8 cellular contexts compared by ENCODE assay signal in genomic region chr9:136886610-136887597, GRCh38. TPM values are rescaled to one million over a fixed set of nuclear protein-coding genes. Genes with fewer than 3 reads are reported as not detected.
DNase-seq lines count a peak whose midpoint lies in the region; ATAC-seq and TF ChIP-seq lines count a peak whose summit lies in the region.

No MANE protein-coding gene starts in this region.

- TF ChIP-seq CTCF in GM12864 (IDR thresholded peaks at IDR 0.05; ENCODE audit: low read depth, low read length, missing control alignments): no peak

- DNase-seq in A172 (ENCODE audit: low spot score) (peak; percentile 42), GM12864 (ENCODE audit: low read depth) (no peak), OCI-M1 (lab: John Stamatoyannopoulos, UW) (peak; percentile 73), NCI-H128 (lab: John Stamatoyannopoulos, UW; ENCODE audit: unreplicated experiment) (no peak)

- ATAC-seq in HG02610 (IDR thresholded peaks at IDR 0.05; ENCODE audit: unreplicated experiment): peak; percentile 17

- H3K27ac ChIP-seq in angular gyrus (ENCODE audit: low read depth, low read length) (peak overlapping the region; percentile 64), skeletal muscle tissue (ENCODE audit: low read depth, low read length) (peak overlapping the region; percentile 75)

- H3K9me3 ChIP-seq in iPS-15b (ENCODE audit: control insufficient read depth, insufficient read depth, low read length) (no peaks in the 10 kb centered on the region), skeletal muscle tissue (ENCODE audit: control insufficient read depth in 3 of 3, low read length in 3 of 3) (no peaks in the 10 kb centered on the region)

- H3K4me3 ChIP-seq in GM12864 (ENCODE audit: low read depth, low read length) (peak overlapping the region; percentile 72), iPS-15b (ENCODE audit: low read depth, low read length) (peak overlapping the region; percentile 70), skeletal muscle tissue (ENCODE audit: low read length in 3 of 3) (peak overlapping the region; percentile 62 to 80 (median 77))

- H3K4me1 ChIP-seq in iPS-15b (ENCODE audit: control insufficient read depth, insufficient read depth, low read length): peaks cover 3% of the 10 kb centered on the region
- H3K4me1 ChIP-seq in skeletal muscle tissue (ENCODE audit: control insufficient read depth in 3 of 3, insufficient read depth in 3 of 3, low read length in 3 of 3): peaks cover 12 to 28% (median 14%) of the 10 kb centered on the region in 3 donors

- H3K27me3 ChIP-seq in iPS-15b (ENCODE audit: control insufficient read depth, insufficient read depth, low read length): no peaks in the 10 kb centered on the region
- H3K27me3 ChIP-seq in skeletal muscle tissue (ENCODE audit: control insufficient read depth in 3 of 3, insufficient read depth in 3 of 3, low read length in 3 of 3): no peaks in the 10 kb centered on the region

- H3K36me3 ChIP-seq in iPS-15b (ENCODE audit: control insufficient read depth, insufficient read depth, low read length): peaks cover 9% of the 10 kb centered on the region
- peaks cover 3 to 4% (median 3%) of the 10 kb centered on the region in 3 donors for H3K36me3 ChIP-seq in skeletal muscle tissue (ENCODE audit: control insufficient read depth in 3 of 3, insufficient read depth in 3 of 3, low read length in 3 of 3)

- H3K9ac ChIP-seq in iPS-15b (ENCODE audit: low read depth, low read length) (peak overlapping the region; percentile 83), skeletal muscle tissue (ENCODE audit: low read depth in 1 of 3, low read length in 3 of 3) (peak overlapping the region; percentile 70 to 87 (median 84))

RNA-seq across cellular contexts. Expression of gene TRAF2, which starts 0.6 kb away (rescaled TPM):
- 20.9 and 28.4 TPM in 2 replicates for total RNA-seq in A172 (2014; rRNA removed; shearing (Covaris generic))
- 4.7 TPM for total RNA-seq in skeletal muscle tissue

RNA-seq across cellular contexts. Expression of gene EDF1, which starts 20.8 kb away (rescaled TPM):
- total RNA-seq in A172 (2014; rRNA removed; shearing (Covaris generic)): 882 and 886 TPM in 2 replicates
- total RNA-seq in skeletal muscle tissue: 196 TPM

RNA-seq across cellular contexts. Expression of gene MAMDC4, which starts 34.8 kb away (rescaled TPM):
- 7.3 and 8.0 TPM in 2 replicates for total RNA-seq in A172 (2014; rRNA removed; shearing (Covaris generic))
- 0.52 TPM for total RNA-seq in skeletal muscle tissue

RNA-seq across cellular contexts. Expression of gene PHPT1, which starts 37.7 kb away (rescaled TPM):
- 119 and 151 TPM in 2 replicates for total RNA-seq in A172 (2014; rRNA removed; shearing (Covaris generic))
- total RNA-seq in skeletal muscle tissue: 109 TPM

RNA-seq across cellular contexts. Expression of gene AJM1, which starts 44.6 kb away (rescaled TPM):
- total RNA-seq in A172 (2014; rRNA removed; shearing (Covaris generic)): 1.8 and 2.1 TPM in 2 replicates
- 0.52 TPM for total RNA-seq in skeletal muscle tissue

Comparison
In these comparisons a context has a peak if more than half of its experiments do, and no peak if none do; other contexts are left out.
1. DNase-seq: peak in A172 (single experiment) and OCI-M1 (single experiment); none in GM12864 (single experiment) and NCI-H128 (single experiment).
2. Peak in every context shown above with its lines, with median percentiles within 50 percentile points of each other: H3K4me3 ChIP-seq.